Comparison of ENCODE assay signal across 1 cellular context in genomic region chr4:141158219-141158618, GRCh38.
TF ChIP-seq lines count a peak whose summit lies in the region.

No MANE protein-coding gene starts in this region.

TF ChIP-seq in GM23338, 12 proteins besides CTCF, POLR2A, EP300 and RAD21 (continued from another document):
- TF ChIP-seq ZNF462 (CRISPR knock-in tag; IDR thresholded peaks at IDR 0.05) (no peak), POLR2AphosphoS5 (IDR thresholded peaks at IDR 0.05; ENCODE audit: low read depth) (no peak), EZH2 (IDR thresholded peaks at IDR 0.05; ENCODE audit: low read depth, unreplicated experiment) (no peak), JUNB (IDR thresholded peaks at IDR 0.05; ENCODE audit: unreplicated experiment) (no peak), NANOG (IDR thresholded peaks at IDR 0.05; ENCODE audit: borderline replicate concordance) (no peak), ZNF331 (CRISPR knock-in tag; IDR thresholded peaks at IDR 0.05; ENCODE audit: low read depth) (no peak)
